1 cellular context compared by ENCODE assay signal in the genomic region with DNA sequence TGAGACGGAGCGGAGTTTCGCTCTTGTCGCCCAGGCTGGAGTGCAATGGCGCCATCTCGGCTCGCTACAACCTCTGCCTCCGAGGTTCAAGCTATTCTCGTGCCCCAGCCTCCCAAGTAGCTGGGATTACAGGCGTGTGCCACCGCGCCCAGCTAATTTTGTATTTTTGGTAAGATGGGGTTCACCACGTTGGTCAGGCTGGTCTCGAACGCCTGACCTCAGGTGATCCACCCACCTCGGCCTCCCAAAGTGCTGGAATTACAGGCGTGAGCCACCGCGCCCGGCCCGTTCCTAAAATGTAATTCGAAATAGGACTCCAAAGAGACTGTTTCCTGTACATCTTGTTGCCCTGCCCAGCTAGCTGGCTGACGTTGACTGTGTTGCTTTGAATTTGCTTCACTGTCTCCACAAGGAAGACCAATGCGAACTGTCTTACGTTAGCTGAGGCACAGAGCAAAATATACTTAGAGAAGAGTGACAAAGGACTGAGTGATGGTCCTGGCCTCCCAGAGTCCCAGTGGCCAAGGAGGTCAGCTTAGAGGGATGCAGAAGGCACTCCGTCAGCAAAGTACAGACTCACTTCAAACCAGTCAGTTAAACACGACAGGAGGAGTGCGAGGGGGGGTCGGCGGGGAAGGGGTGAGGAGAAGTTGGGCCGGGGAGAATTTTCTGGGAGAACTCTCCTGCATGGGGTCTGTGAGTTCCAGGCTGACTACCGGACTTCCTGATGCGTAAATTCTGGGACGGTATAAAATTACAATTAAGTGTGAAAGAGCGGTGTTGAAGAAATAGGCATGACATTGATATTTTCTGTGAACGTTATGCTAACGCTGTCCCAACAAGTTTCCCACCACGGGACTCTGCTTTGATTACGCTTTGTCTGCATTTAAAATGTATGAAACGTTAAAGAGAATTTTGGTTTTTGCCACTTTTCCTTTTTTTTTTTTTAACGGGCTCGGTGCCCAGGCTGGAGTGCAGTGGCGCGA.
TF ChIP-seq lines count a peak whose summit lies in the region.

No MANE protein-coding gene starts in this region.

TF ChIP-seq in K562, 482 proteins besides CTCF, POLR2A, EP300 and RAD21 (continued from another document and continues in another):
- TF ChIP-seq, protein P1, sequence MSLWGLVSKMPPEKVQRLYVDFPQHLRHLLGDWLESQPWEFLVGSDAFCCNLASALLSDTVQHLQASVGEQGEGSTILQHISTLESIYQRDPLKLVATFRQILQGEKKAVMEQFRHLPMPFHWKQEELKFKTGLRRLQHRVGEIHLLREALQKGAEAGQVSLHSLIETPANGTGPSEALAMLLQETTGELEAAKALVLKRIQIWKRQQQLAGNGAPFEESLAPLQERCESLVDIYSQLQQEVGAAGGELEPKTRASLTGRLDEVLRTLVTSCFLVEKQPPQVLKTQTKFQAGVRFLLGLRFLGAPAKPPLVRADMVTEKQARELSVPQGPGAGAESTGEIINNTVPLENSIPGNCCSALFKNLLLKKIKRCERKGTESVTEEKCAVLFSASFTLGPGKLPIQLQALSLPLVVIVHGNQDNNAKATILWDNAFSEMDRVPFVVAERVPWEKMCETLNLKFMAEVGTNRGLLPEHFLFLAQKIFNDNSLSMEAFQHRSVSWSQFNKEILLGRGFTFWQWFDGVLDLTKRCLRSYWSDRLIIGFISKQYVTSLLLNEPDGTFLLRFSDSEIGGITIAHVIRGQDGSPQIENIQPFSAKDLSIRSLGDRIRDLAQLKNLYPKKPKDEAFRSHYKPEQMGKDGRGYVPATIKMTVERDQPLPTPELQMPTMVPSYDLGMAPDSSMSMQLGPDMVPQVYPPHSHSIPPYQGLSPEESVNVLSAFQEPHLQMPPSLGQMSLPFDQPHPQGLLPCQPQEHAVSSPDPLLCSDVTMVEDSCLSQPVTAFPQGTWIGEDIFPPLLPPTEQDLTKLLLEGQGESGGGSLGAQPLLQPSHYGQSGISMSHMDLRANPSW (CRISPR knock-in tag; IDR thresholded peaks at IDR 0.05), result no peak
- TF ChIP-seq, protein P2, sequence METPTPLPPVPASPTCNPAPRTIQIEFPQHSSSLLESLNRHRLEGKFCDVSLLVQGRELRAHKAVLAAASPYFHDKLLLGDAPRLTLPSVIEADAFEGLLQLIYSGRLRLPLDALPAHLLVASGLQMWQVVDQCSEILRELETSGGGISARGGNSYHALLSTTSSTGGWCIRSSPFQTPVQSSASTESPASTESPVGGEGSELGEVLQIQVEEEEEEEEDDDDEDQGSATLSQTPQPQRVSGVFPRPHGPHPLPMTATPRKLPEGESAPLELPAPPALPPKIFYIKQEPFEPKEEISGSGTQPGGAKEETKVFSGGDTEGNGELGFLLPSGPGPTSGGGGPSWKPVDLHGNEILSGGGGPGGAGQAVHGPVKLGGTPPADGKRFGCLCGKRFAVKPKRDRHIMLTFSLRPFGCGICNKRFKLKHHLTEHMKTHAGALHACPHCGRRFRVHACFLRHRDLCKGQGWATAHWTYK (CRISPR knock-in tag; IDR thresholded peaks at IDR 0.05), result no peak
- TF ChIP-seq ZNF165 (CRISPR knock-in tag; IDR thresholded peaks at IDR 0.05; ENCODE audit: borderline replicate concordance) (no peak), TEAD2 (tag; IDR thresholded peaks at IDR 0.05) (no peak), MED1 (CRISPR knock-in tag; IDR thresholded peaks at IDR 0.05; ENCODE audit: borderline replicate concordance) (no peak), EWSR1 (IDR thresholded peaks at IDR 0.05; ENCODE audit: borderline replicate concordance, low read depth, partially characterized antibody) (no peak), ETV6 (IDR thresholded peaks at IDR 0.05; ENCODE audit: borderline replicate concordance in 1 of 2, low read depth in 2 of 2, low read length in 1 of 2) (no peak), ETV6 (CRISPR knock-in tag; IDR thresholded peaks at IDR 0.05; ENCODE audit: borderline replicate concordance) (no peak), IRF2 (CRISPR knock-in tag; IDR thresholded peaks at IDR 0.05) (no peak), CBFA2T3 (IDR thresholded peaks at IDR 0.05) (peak; percentile 4; the same call in 1 of the 2 replicates), TCF7L2 (IDR thresholded peaks at IDR 0.05; ENCODE audit: low read depth, low read length) (no peak), ZNF217 (CRISPR knock-in tag; IDR thresholded peaks at IDR 0.05) (no peak), ZNF263 (CRISPR knock-in tag; IDR thresholded peaks at IDR 0.05; ENCODE audit: borderline replicate concordance) (peak; percentile 17; the same call in 1 of the 2 replicates), ZKSCAN1 (IDR thresholded peaks at IDR 0.05; ENCODE audit: low read depth, low read length) (no peak), FOXK2 (conservative IDR thresholded peaks at IDR 0.05 in 1 of 2, IDR thresholded peaks at IDR 0.05 in 1 of 2; ENCODE audit: low read depth in 2 of 2) (peak; percentile 52 to 57; a peak in 2 of 4 replicates), ZNF212 (CRISPR knock-in tag; IDR thresholded peaks at IDR 0.05) (no peak), ZNF384 (IDR thresholded peaks at IDR 0.05; ENCODE audit: low read depth, low read length) (0 out of 2 replicates have a peak, but pooled peaks have one; percentile 12), POLR3G (IDR thresholded peaks at IDR 0.05; ENCODE audit: extremely low read depth, insufficient read length, insufficient replicate concordance) (no peak), SOX6 (IDR thresholded peaks at IDR 0.05) (peak; percentile 38; the same call in 1 of the 2 replicates), KDM2B (CRISPR knock-in tag; IDR thresholded peaks at IDR 0.05) (no peak), FOXK1 (CRISPR knock-in tag; IDR thresholded peaks at IDR 0.05; ENCODE audit: borderline replicate concordance) (no peak), ATF7 (IDR thresholded peaks at IDR 0.05) (peak; percentile 67), RUNX1 (IDR thresholded peaks at IDR 0.05; ENCODE audit: low read depth) (no peak), BCOR (IDR thresholded peaks at IDR 0.05) (peak; percentile 94), ZNF507 (tag; conservative IDR thresholded peaks at IDR 0.05) (no peak), TBP (optimal IDR thresholded peaks at IDR 0.05; ENCODE audit: low read depth, low read length) (peak; percentile 96), STAT5B (CRISPR knock-in tag; IDR thresholded peaks at IDR 0.05) (no peak), ARID2 (IDR thresholded peaks at IDR 0.05) (no peak), TAL1 (IDR thresholded peaks at IDR 0.05) (no peak), MTA2 (IDR thresholded peaks at IDR 0.05; ENCODE audit: low read depth) (no peak), DACH1 (IDR thresholded peaks at IDR 0.05; ENCODE audit: partially characterized antibody) (no peak)
- TF ChIP-seq, protein P3, sequence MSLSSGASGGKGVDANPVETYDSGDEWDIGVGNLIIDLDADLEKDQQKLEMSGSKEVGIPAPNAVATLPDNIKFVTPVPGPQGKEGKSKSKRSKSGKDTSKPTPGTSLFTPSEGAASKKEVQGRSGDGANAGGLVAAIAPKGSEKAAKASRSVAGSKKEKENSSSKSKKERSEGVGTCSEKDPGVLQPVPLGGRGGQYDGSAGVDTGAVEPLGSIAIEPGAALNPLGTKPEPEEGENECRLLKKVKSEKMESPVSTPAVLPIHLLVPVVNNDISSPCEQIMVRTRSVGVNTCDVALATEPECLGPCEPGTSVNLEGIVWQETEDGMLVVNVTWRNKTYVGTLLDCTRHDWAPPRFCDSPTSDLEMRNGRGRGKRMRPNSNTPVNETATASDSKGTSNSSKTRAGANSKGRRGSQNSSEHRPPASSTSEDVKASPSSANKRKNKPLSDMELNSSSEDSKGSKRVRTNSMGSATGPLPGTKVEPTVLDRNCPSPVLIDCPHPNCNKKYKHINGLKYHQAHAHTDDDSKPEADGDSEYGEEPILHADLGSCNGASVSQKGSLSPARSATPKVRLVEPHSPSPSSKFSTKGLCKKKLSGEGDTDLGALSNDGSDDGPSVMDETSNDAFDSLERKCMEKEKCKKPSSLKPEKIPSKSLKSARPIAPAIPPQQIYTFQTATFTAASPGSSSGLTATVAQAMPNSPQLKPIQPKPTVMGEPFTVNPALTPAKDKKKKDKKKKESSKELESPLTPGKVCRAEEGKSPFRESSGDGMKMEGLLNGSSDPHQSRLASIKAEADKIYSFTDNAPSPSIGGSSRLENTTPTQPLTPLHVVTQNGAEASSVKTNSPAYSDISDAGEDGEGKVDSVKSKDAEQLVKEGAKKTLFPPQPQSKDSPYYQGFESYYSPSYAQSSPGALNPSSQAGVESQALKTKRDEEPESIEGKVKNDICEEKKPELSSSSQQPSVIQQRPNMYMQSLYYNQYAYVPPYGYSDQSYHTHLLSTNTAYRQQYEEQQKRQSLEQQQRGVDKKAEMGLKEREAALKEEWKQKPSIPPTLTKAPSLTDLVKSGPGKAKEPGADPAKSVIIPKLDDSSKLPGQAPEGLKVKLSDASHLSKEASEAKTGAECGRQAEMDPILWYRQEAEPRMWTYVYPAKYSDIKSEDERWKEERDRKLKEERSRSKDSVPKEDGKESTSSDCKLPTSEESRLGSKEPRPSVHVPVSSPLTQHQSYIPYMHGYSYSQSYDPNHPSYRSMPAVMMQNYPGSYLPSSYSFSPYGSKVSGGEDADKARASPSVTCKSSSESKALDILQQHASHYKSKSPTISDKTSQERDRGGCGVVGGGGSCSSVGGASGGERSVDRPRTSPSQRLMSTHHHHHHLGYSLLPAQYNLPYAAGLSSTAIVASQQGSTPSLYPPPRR (CRISPR knock-in tag; IDR thresholded peaks at IDR 0.05; ENCODE audit: borderline replicate concordance), result no peak
- TF ChIP-seq, protein P4, sequence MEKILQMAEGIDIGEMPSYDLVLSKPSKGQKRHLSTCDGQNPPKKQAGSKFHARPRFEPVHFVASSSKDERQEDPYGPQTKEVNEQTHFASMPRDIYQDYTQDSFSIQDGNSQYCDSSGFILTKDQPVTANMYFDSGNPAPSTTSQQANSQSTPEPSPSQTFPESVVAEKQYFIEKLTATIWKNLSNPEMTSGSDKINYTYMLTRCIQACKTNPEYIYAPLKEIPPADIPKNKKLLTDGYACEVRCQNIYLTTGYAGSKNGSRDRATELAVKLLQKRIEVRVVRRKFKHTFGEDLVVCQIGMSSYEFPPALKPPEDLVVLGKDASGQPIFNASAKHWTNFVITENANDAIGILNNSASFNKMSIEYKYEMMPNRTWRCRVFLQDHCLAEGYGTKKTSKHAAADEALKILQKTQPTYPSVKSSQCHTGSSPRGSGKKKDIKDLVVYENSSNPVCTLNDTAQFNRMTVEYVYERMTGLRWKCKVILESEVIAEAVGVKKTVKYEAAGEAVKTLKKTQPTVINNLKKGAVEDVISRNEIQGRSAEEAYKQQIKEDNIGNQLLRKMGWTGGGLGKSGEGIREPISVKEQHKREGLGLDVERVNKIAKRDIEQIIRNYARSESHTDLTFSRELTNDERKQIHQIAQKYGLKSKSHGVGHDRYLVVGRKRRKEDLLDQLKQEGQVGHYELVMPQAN (IDR thresholded peaks at IDR 0.05; ENCODE audit: borderline replicate concordance), result peak; percentile 64; the same call in 1 of the 2 replicates
- TF ChIP-seq, protein P5, sequence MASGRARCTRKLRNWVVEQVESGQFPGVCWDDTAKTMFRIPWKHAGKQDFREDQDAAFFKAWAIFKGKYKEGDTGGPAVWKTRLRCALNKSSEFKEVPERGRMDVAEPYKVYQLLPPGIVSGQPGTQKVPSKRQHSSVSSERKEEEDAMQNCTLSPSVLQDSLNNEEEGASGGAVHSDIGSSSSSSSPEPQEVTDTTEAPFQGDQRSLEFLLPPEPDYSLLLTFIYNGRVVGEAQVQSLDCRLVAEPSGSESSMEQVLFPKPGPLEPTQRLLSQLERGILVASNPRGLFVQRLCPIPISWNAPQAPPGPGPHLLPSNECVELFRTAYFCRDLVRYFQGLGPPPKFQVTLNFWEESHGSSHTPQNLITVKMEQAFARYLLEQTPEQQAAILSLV (tag; IDR thresholded peaks at IDR 0.05), result no peak
- TF ChIP-seq, protein P6, sequence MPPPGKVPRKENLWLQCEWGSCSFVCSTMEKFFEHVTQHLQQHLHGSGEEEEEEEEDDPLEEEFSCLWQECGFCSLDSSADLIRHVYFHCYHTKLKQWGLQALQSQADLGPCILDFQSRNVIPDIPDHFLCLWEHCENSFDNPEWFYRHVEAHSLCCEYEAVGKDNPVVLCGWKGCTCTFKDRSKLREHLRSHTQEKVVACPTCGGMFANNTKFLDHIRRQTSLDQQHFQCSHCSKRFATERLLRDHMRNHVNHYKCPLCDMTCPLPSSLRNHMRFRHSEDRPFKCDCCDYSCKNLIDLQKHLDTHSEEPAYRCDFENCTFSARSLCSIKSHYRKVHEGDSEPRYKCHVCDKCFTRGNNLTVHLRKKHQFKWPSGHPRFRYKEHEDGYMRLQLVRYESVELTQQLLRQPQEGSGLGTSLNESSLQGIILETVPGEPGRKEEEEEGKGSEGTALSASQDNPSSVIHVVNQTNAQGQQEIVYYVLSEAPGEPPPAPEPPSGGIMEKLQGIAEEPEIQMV (tag; conservative IDR thresholded peaks at IDR 0.05; ENCODE audit: low read depth), result no peak
- TF ChIP-seq, protein P7, sequence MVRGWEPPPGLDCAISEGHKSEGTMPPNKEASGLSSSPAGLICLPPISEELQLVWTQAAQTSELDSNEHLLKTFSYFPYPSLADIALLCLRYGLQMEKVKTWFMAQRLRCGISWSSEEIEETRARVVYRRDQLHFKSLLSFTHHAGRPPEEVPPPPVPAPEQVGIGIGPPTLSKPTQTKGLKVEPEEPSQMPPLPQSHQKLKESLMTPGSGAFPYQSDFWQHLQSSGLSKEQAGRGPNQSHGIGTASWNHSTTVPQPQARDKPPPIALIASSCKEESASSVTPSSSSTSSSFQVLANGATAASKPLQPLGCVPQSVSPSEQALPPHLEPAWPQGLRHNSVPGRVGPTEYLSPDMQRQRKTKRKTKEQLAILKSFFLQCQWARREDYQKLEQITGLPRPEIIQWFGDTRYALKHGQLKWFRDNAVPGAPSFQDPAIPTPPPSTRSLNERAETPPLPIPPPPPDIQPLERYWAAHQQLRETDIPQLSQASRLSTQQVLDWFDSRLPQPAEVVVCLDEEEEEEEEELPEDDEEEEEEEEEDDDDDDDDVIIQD (CRISPR knock-in tag; IDR thresholded peaks at IDR 0.05), result no peak
- TF ChIP-seq, protein P8, sequence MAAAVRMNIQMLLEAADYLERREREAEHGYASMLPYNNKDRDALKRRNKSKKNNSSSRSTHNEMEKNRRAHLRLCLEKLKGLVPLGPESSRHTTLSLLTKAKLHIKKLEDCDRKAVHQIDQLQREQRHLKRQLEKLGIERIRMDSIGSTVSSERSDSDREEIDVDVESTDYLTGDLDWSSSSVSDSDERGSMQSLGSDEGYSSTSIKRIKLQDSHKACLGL (CRISPR knock-in tag; IDR thresholded peaks at IDR 0.05; ENCODE audit: borderline replicate concordance, poor library complexity, severe bottlenecking), result no peak
- TF ChIP-seq, protein P9, sequence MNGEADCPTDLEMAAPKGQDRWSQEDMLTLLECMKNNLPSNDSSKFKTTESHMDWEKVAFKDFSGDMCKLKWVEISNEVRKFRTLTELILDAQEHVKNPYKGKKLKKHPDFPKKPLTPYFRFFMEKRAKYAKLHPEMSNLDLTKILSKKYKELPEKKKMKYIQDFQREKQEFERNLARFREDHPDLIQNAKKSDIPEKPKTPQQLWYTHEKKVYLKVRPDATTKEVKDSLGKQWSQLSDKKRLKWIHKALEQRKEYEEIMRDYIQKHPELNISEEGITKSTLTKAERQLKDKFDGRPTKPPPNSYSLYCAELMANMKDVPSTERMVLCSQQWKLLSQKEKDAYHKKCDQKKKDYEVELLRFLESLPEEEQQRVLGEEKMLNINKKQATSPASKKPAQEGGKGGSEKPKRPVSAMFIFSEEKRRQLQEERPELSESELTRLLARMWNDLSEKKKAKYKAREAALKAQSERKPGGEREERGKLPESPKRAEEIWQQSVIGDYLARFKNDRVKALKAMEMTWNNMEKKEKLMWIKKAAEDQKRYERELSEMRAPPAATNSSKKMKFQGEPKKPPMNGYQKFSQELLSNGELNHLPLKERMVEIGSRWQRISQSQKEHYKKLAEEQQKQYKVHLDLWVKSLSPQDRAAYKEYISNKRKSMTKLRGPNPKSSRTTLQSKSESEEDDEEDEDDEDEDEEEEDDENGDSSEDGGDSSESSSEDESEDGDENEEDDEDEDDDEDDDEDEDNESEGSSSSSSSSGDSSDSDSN (IDR thresholded peaks at IDR 0.05; ENCODE audit: borderline replicate concordance in 1 of 2, low read depth in 2 of 2, low read length in 2 of 2), result 0 out of 4 replicates have a peak, but pooled peaks of 1 of the 2 experiments have one; percentile 4
